ENCODE assay signal across 26 cellular contexts in genomic region chr2:182954789-182955188, GRCh38.
"Had no signal": no experiment of that assay in that cellular context is flagged by ENCODE, and none has a peak within 500 bp of the region (broad histone marks: within the 10 kb centered on the region; RNA-seq: fewer than 3 reads in every experiment).

No MANE protein-coding gene starts in this region.

- FAIRE-seq: endothelial cell of umbilical vein had no signal

- H3K36me3 Mint-ChIP-seq: memory B cell; stimulated activated effector memory CD8-positive, alpha-beta T cell treated with anti-CD3 and anti-CD28 coated beads, Interleukin-12 subunit alpha, Interleukin-12 subunit beta, amount 100 ng/mL, for 72 hours had no signal

- H3K27me3 ChIP-seq: ascending aorta, colonic mucosa, dorsolateral prefrontal cortex, esophagus muscularis mucosa, gastrocnemius medialis, right lobe of liver, stomach, suprapubic skin, tibial nerve had no signal

- DNase-seq: activated CD4-positive, alpha-beta T cell treated with anti-CD3 and anti-CD28 coated beads, Interleukin-2, amount 10 ng/mL, durations not matched to agents 7 days and 5 days; activated CD8-positive, alpha-beta T cell treated with anti-CD3 and anti-CD28 coated beads, Interleukin-2, amount 10 ng/mL, durations not matched to agents 7 days and 5 days; activated gamma-delta T cell; colonic mucosa; dorsolateral prefrontal cortex; effector memory CD8-positive, alpha-beta T cell; gastrocnemius medialis; head of caudate nucleus; hypothalamus; nucleus accumbens; posterior cingulate gyrus; right lobe of liver; small intestine; stimulated activated CD4-positive, alpha-beta T cell treated with anti-CD3 and anti-CD28 coated beads, Interleukin-2, amount 100 ng/mL, for 24 hours; stomach; T-helper 2 cell had no signal

- H3K4me3 Mint-ChIP-seq: activated CD4-positive, alpha-beta T cell treated with anti-CD3 and anti-CD28 coated beads, Interleukin-2, amount 10 ng/mL, durations not matched to agents 7 days and 5 days; activated CD8-positive, alpha-beta T cell treated with anti-CD3 and anti-CD28 coated beads, Interleukin-2, amount 10 ng/mL, durations not matched to agents 7 days and 5 days; activated T-helper 1 cell treated with anti-CD3 and anti-CD28 coated beads, Interleukin-12 subunit alpha, Interleukin-12 subunit beta, Interleukin-2, Interleukin-4 antibody, amounts not matched to agents 30 ng/mL and 10 ng/mL and 1 ng/mL, durations not matched to agents 14 hours and 24 hours and 36 hours; effector memory CD8-positive, alpha-beta T cell; memory B cell; nephron; stimulated activated effector memory CD8-positive, alpha-beta T cell treated with anti-CD3 and anti-CD28 coated beads, Interleukin-12 subunit alpha, Interleukin-12 subunit beta, amount 100 ng/mL, for 72 hours had no signal

- H3K27ac ChIP-seq: ascending aorta, colonic mucosa, dorsolateral prefrontal cortex, esophagus muscularis mucosa, right lobe of liver, stomach, suprapubic skin, tibial nerve had no signal

- H3K9me3 Mint-ChIP-seq: activated CD4-positive, alpha-beta T cell treated with anti-CD3 and anti-CD28 coated beads, Interleukin-2, amount 10 ng/mL, durations not matched to agents 7 days and 5 days; activated naive CD4-positive, alpha-beta T cell treated with anti-CD3 and anti-CD28 coated beads, Interleukin-2, amount 50 U/mL, for 72 hours; activated T-helper 1 cell treated with anti-CD3 and anti-CD28 coated beads, Interleukin-12 subunit alpha, Interleukin-12 subunit beta, Interleukin-2, Interleukin-4 antibody, amounts not matched to agents 30 ng/mL and 10 ng/mL and 1 ng/mL, durations not matched to agents 14 hours and 24 hours and 36 hours; effector memory CD8-positive, alpha-beta T cell; memory B cell; stimulated activated effector memory CD8-positive, alpha-beta T cell treated with anti-CD3 and anti-CD28 coated beads, Interleukin-12 subunit alpha, Interleukin-12 subunit beta, amount 100 ng/mL, for 72 hours had no signal

- H3K27me3 Mint-ChIP-seq: activated CD4-positive, alpha-beta T cell treated with anti-CD3 and anti-CD28 coated beads, Interleukin-2, amount 10 ng/mL, durations not matched to agents 7 days and 5 days; effector memory CD8-positive, alpha-beta T cell had no signal

- H3K27ac Mint-ChIP-seq: activated CD4-positive, alpha-beta T cell treated with anti-CD3 and anti-CD28 coated beads, Interleukin-2, amount 10 ng/mL, durations not matched to agents 7 days and 5 days; activated CD8-positive, alpha-beta T cell treated with anti-CD3 and anti-CD28 coated beads, Interleukin-2, amount 10 ng/mL, durations not matched to agents 7 days and 5 days; activated T-helper 1 cell treated with anti-CD3 and anti-CD28 coated beads, Interleukin-12 subunit alpha, Interleukin-12 subunit beta, Interleukin-2, Interleukin-4 antibody, amounts not matched to agents 30 ng/mL and 10 ng/mL and 1 ng/mL, durations not matched to agents 14 hours and 24 hours and 36 hours; effector memory CD8-positive, alpha-beta T cell; memory B cell; nephron; stimulated activated effector memory CD8-positive, alpha-beta T cell treated with anti-CD3 and anti-CD28 coated beads, Interleukin-12 subunit alpha, Interleukin-12 subunit beta, amount 100 ng/mL, for 72 hours had no signal

- H3K4me1 Mint-ChIP-seq: memory B cell, nephron had no signal

- H3K36me3 ChIP-seq: colonic mucosa had no signal

- H3K4me1 ChIP-seq: colonic mucosa, suprapubic skin, tibial nerve had no signal

- H3K9me3 ChIP-seq: ascending aorta, colonic mucosa, esophagus muscularis mucosa, gastrocnemius medialis, right lobe of liver, stomach, suprapubic skin, tibial nerve had no signal

- H3K4me3 ChIP-seq: ascending aorta, colonic mucosa, dorsolateral prefrontal cortex, esophagus muscularis mucosa, gastrocnemius medialis, right lobe of liver, stomach, suprapubic skin, tibial nerve had no signal
